Comparison of ENCODE assay signal across 1 cellular context in the genomic region with DNA sequence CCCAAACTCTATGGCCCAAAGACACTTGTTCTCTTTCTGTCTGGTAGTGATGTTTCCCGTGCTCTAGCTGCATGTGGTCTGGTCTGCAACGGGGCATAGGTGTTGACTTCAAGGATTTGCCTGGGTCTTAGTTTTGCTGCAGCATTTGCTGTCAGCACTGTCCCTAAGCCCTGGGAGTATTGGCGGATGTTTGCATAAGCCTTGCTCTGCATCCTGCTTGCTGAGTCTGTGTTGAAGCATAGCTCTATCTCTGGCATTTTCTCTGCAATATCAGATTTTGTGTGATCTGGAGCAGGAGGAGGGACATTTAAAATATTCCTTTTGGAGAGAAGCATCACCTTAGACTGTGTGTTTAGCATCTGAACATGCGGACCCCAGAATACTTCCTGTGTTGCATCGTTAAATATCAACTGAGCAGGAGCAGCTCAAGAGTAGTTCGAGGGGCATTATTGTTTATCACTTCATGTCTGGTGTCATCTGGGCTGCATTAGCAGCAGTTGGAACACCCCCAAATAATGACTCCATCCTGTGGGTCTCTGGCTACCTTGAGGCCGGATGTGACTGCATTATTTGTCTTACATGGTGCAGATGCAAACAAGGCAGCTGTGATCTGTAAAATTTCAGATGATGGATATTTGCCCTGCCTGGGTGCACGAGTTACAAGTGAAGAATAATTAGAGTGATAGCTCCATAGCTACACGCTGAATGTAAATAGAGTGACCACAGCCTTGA.
TF ChIP-seq lines count a peak whose summit lies in the region.

No MANE protein-coding gene starts in this region.

TF ChIP-seq in GM23338, 12 proteins besides CTCF, POLR2A, EP300 and RAD21 (continued from another document):
- TF ChIP-seq, protein P1, sequence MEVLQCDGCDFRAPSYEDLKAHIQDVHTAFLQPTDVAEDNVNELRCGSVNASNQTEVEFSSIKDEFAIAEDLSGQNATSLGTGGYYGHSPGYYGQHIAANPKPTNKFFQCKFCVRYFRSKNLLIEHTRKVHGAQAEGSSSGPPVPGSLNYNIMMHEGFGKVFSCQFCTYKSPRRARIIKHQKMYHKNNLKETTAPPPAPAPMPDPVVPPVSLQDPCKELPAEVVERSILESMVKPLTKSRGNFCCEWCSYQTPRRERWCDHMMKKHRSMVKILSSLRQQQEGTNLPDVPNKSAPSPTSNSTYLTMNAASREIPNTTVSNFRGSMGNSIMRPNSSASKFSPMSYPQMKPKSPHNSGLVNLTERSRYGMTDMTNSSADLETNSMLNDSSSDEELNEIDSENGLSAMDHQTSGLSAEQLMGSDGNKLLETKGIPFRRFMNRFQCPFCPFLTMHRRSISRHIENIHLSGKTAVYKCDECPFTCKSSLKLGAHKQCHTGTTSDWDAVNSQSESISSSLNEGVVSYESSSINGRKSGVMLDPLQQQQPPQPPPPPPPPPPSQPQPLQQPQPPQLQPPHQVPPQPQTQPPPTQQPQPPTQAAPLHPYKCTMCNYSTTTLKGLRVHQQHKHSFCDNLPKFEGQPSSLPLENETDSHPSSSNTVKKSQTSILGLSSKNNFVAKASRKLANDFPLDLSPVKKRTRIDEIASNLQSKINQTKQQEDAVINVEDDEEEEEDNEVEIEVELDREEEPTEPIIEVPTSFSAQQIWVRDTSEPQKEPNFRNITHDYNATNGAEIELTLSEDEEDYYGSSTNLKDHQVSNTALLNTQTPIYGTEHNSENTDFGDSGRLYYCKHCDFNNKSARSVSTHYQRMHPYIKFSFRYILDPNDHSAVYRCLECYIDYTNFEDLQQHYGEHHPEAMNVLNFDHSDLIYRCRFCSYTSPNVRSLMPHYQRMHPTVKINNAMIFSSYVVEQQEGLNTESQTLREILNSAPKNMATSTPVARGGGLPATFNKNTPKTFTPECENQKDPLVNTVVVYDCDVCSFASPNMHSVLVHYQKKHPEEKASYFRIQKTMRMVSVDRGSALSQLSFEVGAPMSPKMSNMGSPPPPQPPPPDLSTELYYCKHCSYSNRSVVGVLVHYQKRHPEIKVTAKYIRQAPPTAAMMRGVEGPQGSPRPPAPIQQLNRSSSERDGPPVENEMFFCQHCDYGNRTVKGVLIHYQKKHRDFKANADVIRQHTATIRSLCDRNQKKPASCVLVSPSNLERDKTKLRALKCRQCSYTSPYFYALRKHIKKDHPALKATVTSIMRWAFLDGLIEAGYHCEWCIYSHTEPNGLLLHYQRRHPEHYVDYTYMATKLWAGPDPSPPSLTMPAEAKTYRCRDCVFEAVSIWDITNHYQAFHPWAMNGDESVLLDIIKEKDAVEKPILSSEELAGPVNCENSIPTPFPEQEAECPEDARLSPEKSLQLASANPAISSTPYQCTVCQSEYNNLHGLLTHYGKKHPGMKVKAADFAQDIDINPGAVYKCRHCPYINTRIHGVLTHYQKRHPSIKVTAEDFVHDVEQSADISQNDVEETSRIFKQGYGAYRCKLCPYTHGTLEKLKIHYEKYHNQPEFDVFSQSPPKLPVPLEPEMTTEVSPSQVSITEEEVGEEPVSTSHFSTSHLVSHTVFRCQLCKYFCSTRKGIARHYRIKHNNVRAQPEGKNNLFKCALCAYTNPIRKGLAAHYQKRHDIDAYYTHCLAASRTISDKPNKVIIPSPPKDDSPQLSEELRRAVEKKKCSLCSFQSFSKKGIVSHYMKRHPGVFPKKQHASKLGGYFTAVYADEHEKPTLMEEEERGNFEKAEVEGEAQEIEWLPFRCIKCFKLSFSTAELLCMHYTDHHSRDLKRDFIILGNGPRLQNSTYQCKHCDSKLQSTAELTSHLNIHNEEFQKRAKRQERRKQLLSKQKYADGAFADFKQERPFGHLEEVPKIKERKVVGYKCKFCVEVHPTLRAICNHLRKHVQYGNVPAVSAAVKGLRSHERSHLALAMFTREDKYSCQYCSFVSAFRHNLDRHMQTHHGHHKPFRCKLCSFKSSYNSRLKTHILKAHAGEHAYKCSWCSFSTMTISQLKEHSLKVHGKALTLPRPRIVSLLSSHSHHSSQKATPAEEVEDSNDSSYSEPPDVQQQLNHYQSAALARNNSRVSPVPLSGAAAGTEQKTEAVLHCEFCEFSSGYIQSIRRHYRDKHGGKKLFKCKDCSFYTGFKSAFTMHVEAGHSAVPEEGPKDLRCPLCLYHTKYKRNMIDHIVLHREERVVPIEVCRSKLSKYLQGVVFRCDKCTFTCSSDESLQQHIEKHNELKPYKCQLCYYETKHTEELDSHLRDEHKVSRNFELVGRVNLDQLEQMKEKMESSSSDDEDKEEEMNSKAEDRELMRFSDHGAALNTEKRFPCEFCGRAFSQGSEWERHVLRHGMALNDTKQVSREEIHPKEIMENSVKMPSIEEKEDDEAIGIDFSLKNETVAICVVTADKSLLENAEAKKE (CRISPR knock-in tag; IDR thresholded peaks at IDR 0.05): no peak
- TF ChIP-seq EZH2 (IDR thresholded peaks at IDR 0.05; ENCODE audit: low read depth, unreplicated experiment): no peak
